8 cellular contexts compared by ENCODE assay signal in genomic region chr1:55071477-55071876, GRCh38. TPM values are rescaled to one million over a fixed set of nuclear protein-coding genes. Genes with fewer than 3 reads are reported as not detected.
DNase-seq lines count a peak whose midpoint lies in the region; ATAC-seq and TF ChIP-seq lines count a peak whose summit lies in the region.

No MANE protein-coding gene starts in this region.

- no peak overlapping the region for H3K4me2 ChIP-seq in GM23338

- H3K27ac ChIP-seq in GM23338 (ENCODE audit: low read depth) = peak overlapping the region; percentile 65

- no peak overlapping the region for H2AFZ ChIP-seq in GM23338

- peak; percentile 97 for ATAC-seq in GM23338
- no peak for ATAC-seq in HG02840 (IDR thresholded peaks at IDR 0.05; ENCODE audit: low FRiP score, unreplicated experiment)

- H3K27me3 ChIP-seq in BE2C (no peaks in the 10 kb centered on the region), GM23338 (ENCODE audit: insufficient read depth) (no peaks in the 10 kb centered on the region)

- no peak overlapping the region for H3K4me3 ChIP-seq in BE2C (ENCODE audit: low read depth, low read length)
- no peak overlapping the region for H3K4me3 ChIP-seq in GM23338

- peaks cover 22% of the 10 kb centered on the region for H3F3A ChIP-seq in GM23338 (replicated peaks; ENCODE audit: low read depth)

- H3K9me2 ChIP-seq in GM23338 (ENCODE audit: insufficient read depth) = no peaks in the 10 kb centered on the region

- H3K9me3 Mint-ChIP-seq in GM23338 (no peaks in the 10 kb centered on the region; the same call in 2 of the 3 replicates), nephron progenitor cell (no peaks in the 10 kb centered on the region)

- no peaks in the 10 kb centered on the region for H3K79me2 ChIP-seq in GM23338 (replicated peaks; ENCODE audit: insufficient read depth)

- DNase-seq in BE2C (no peak), GM23338 (ENCODE audit: low spot score) (peak; percentile 87), NCI-H82 (lab: John Stamatoyannopoulos, UW) (peak; percentile 75), dedifferentiated amniotic fluid mesenchymal stem cell (ENCODE audit: extremely low spot score) (peak; percentile 54), nephron progenitor cell (peak; percentile 37), GDM1 (lab: John Stamatoyannopoulos, UW) (no peak)
- no peak for DNase-seq in stimulated activated CD8-positive, alpha-beta memory T cell treated with anti-CD3 and anti-CD28 coated beads, Interleukin-4, amount 100 ng/mL, for 48 hours

- H3K36me3 ChIP-seq in BE2C = peaks cover 6% of the 10 kb centered on the region
- peaks cover 15% of the 10 kb centered on the region for H3K36me3 ChIP-seq in GM23338 (ENCODE audit: insufficient read depth)

- peak overlapping the region; percentile 33; the same call in 1 of the 2 replicates for H3K27ac Mint-ChIP-seq in GM23338
- H3K27ac Mint-ChIP-seq in nephron progenitor cell = peak overlapping the region; percentile 17

- H3K4me1 Mint-ChIP-seq in GM23338 (peaks cover 9% of the 10 kb centered on the region), nephron progenitor cell (no peaks in the 10 kb centered on the region)

- no peaks in the 10 kb centered on the region for H3K9me3 ChIP-seq in BE2C

- TF ChIP-seq CTCF in BE2C (IDR thresholded peaks at IDR 0.05; ENCODE audit: low read depth, low read length) = peak; percentile 48
- TF ChIP-seq CTCF in GM23338 (conservative IDR thresholded peaks at IDR 0.05; ENCODE audit: low read depth in 2 of 2) = peak; percentile 67 to 87
- TF ChIP-seq CTCF in nephron progenitor cell (IDR thresholded peaks at IDR 0.05) = peak; percentile 37

- H3K27me3 Mint-ChIP-seq in GM23338 (ENCODE audit: insufficient read depth, low read depth, poor library complexity) (peaks cover 8% of the 10 kb centered on the region), nephron progenitor cell (ENCODE audit: low read depth, poor library complexity) (no peaks in the 10 kb centered on the region)

- H4K20me1 ChIP-seq in GM23338 (replicated peaks; ENCODE audit: insufficient read depth) = no peaks in the 10 kb centered on the region

- no peaks in the 10 kb centered on the region for H3K4me1 ChIP-seq in BE2C
- peaks cover 8% of the 10 kb centered on the region; the same call in 1 of the 2 replicates for H3K4me1 ChIP-seq in GM23338 (ENCODE audit: insufficient read depth)

- H3K4me3 Mint-ChIP-seq in GM23338 (no peak overlapping the region), nephron progenitor cell (no peak overlapping the region)

- H3K36me3 Mint-ChIP-seq in GM23338 (ENCODE audit: low read depth) (peaks cover 74% of the 10 kb centered on the region), nephron progenitor cell (ENCODE audit: low read depth) (peaks cover 71% of the 10 kb centered on the region)

TF ChIP-seq in GM23338, 12 proteins besides CTCF, POLR2A, EP300 and RAD21:
- no peak for TF ChIP-seq EZH2 (IDR thresholded peaks at IDR 0.05; ENCODE audit: low read depth, unreplicated experiment)
- no peak for TF ChIP-seq STAT1 (IDR thresholded peaks at IDR 0.05; ENCODE audit: unreplicated experiment)
- TF ChIP-seq ZNF462 (CRISPR knock-in tag; IDR thresholded peaks at IDR 0.05) = no peak
- no peak for TF ChIP-seq CREB1 (CRISPR knock-in tag; IDR thresholded peaks at IDR 0.05; ENCODE audit: low read depth)
- no peak for TF ChIP-seq NANOG (IDR thresholded peaks at IDR 0.05; ENCODE audit: borderline replicate concordance)
- TF ChIP-seq POLR2AphosphoS5 (IDR thresholded peaks at IDR 0.05; ENCODE audit: low read depth) = no peak
- no peak for TF ChIP-seq JUNB (IDR thresholded peaks at IDR 0.05; ENCODE audit: unreplicated experiment)

RNA-seq across cellular contexts. Expression of gene PCSK9, which starts 32.1 kb away (rescaled TPM):
- polyA plus RNA-seq in BE2C (2012; ENCODE audit: insufficient read depth, insufficient read length, low read depth) = not detected
- 275 and 327 TPM in 2 replicates for total RNA-seq in GM23338 (2014; rRNA removed; shearing (Covaris generic))
- 77.6 and 78.0 TPM in 2 replicates for polyA plus RNA-seq in GM23338 (2016; fragmentation: Nextera tagmentation; extraction: Ambion mirVana)

Comparison
In these comparisons a context has a peak if more than half of its experiments do, and no peak if none do; other contexts are left out.
1. DNase-seq: peak in GM23338 (single experiment), NCI-H82 (single experiment), dedifferentiated amniotic fluid mesenchymal stem cell (single experiment) and nephron progenitor cell (single experiment); none in BE2C (single experiment), stimulated activated CD8-positive, alpha-beta memory T cell treated with anti-CD3 and anti-CD28 coated beads, Interleukin-4, amount 100 ng/mL, for 48 hours (single experiment) and GDM1 (single experiment).
2. Peak in every context shown above with its lines, with median percentiles within 50 percentile points of each other: CTCF ChIP-seq.